ENCODE assay signal across 8 cellular contexts in the genomic region with DNA sequence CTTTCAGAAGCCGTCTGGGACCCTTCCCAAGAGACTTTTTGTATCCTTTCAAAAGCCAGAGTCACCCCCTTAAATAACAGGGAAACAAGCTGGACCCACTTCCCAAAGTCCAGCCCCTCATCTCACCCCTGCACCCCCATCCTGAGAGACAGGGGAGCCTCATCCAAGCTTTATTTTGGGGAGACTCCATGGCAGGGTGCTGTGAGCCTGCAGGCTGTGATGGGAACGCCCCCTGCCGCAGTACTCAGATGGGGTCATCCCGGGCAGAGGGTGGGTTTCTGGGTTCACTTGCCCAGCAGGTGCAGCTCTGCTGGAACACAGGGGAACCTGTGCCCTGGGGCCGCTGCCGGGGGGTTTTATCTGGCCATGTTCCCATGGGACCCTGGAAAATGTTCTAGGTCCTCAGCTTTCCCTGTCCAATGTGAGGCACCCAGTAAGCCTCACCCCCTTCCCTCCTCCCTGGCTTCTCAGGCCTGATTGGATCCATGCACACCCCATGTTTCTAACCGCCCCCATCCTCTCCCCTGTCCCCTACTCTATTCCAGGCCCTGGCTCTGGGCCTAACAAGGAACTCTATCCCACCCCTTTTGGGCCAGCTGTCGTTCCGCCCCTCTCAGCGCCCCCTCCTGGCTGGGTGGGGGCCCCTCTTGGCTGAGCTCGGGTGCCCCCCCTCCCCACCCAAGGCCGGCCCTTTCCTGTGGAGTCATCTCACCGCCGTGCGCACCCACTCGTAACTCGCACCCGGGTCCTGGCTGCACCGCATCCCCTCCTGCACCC. TPM values are rescaled to one million over a fixed set of nuclear protein-coding genes. Genes with fewer than 3 reads are reported as not detected.
A peak's percentile ranks its signal among the peaks of the same experiment; 100 is the strongest.
DNase-seq lines count a peak whose midpoint lies in the region; ATAC-seq and TF ChIP-seq lines count a peak whose summit lies in the region.
"Had no signal": no experiment of that assay in that cellular context is flagged by ENCODE, and none has a peak within 500 bp of the region (broad histone marks: within the 10 kb centered on the region; RNA-seq: fewer than 3 reads in every experiment).

No MANE protein-coding gene starts in this region.

- H3K9ac ChIP-seq in mucosa of rectum (ENCODE audit: low read depth in 1 of 2, low read length in 2 of 2): peak overlapping the region; percentile 68 to 77

- no peak overlapping the region for H3K27ac Mint-ChIP-seq in activated CD8-positive, alpha-beta T cell treated with anti-CD3 and anti-CD28 coated beads, Interleukin-2, amount 10 ng/mL, durations not matched to agents 7 days and 5 days
- H3K27ac Mint-ChIP-seq: activated CD4-positive, alpha-beta T cell treated with anti-CD3 and anti-CD28 coated beads, Interleukin-2, amount 10 ng/mL, durations not matched to agents 24 days and 14 days had no signal

- H3K36me3 Mint-ChIP-seq in activated CD8-positive, alpha-beta T cell treated with anti-CD3 and anti-CD28 coated beads, Interleukin-2, amount 10 ng/mL, durations not matched to agents 7 days and 5 days (ENCODE audit: low read depth): no peaks in the 10 kb centered on the region

- H3K27me3 ChIP-seq in SJCRH30 (no peaks in the 10 kb centered on the region), mucosa of rectum (ENCODE audit: control insufficient read depth in 2 of 2, insufficient read depth in 2 of 2, low read length in 2 of 2) (peaks cover 0 to 2% of the 10 kb centered on the region in 2 donors), upper lobe of right lung (no peaks in the 10 kb centered on the region)

- intact Hi-C loops in upper lobe of right lung (cut with DNase I): no loop called here

- H3K4me1 Mint-ChIP-seq in activated CD8-positive, alpha-beta T cell treated with anti-CD3 and anti-CD28 coated beads, Interleukin-2, amount 10 ng/mL, durations not matched to agents 7 days and 5 days (ENCODE audit: low read depth): no peaks in the 10 kb centered on the region
- H3K4me1 Mint-ChIP-seq: activated CD4-positive, alpha-beta T cell treated with anti-CD3 and anti-CD28 coated beads, Interleukin-2, amount 10 ng/mL, durations not matched to agents 24 days and 14 days had no signal

- CTCF ChIA-PET in activated CD8-positive, alpha-beta T cell treated with anti-CD3 and anti-CD28 coated beads, Interleukin-2, amount 10 ng/mL, durations not matched to agents 7 days and 5 days (lab: Charles Lee): no interaction called here

- no peak for TF ChIP-seq CTCF in fibroblast of the aortic adventitia (IDR thresholded peaks at IDR 0.05; ENCODE audit: insufficient read depth, low read length)
- peak; percentile 41 for TF ChIP-seq CTCF in upper lobe of right lung (IDR thresholded peaks at IDR 0.05)

- no peaks in the 10 kb centered on the region for H3K9me3 ChIP-seq in SJCRH30 (replicated peaks)
- no peaks in the 10 kb centered on the region for H3K9me3 ChIP-seq in mucosa of rectum (ENCODE audit: control insufficient read depth in 2 of 2, low read length in 2 of 2)
- H3K9me3 ChIP-seq in upper lobe of right lung: no peaks in the 10 kb centered on the region

- ATAC-seq in upper lobe of right lung: peak; percentile 40
- ATAC-seq in activated CD8-positive, alpha-beta T cell treated with anti-CD3 and anti-CD28 coated beads, Interleukin-2, amount 10 ng/mL, durations not matched to agents 7 days and 5 days: no peak

- H3K36me3 ChIP-seq in SJCRH30: no peaks in the 10 kb centered on the region
- no peaks in the 10 kb centered on the region for H3K36me3 ChIP-seq in mucosa of rectum (ENCODE audit: control insufficient read depth in 2 of 2, insufficient read depth in 2 of 2, low read length in 2 of 2)
- no peaks in the 10 kb centered on the region for H3K36me3 ChIP-seq in upper lobe of right lung

- DNase-seq in SJCRH30: peak; percentile 32 to 55
- peak; percentile 29 for DNase-seq in fibroblast of the aortic adventitia (ENCODE audit: low read depth)
- peak; percentile 82 for DNase-seq in upper lobe of right lung
- DNase-seq in activated CD8-positive, alpha-beta T cell treated with anti-CD3 and anti-CD28 coated beads, Interleukin-2, amount 10 ng/mL, durations not matched to agents 7 days and 5 days: no peak
- DNase-seq in NCI-H2107 (lab: John Stamatoyannopoulos, UW): no peak
- DNase-seq in GDM1 (lab: John Stamatoyannopoulos, UW): no peak
- DNase-seq: activated CD4-positive, alpha-beta T cell treated with anti-CD3 and anti-CD28 coated beads, Interleukin-2, amount 10 ng/mL, durations not matched to agents 24 days and 14 days had no signal

- peak overlapping the region; percentile 7 for H3K4me3 ChIP-seq in SJCRH30
- peak overlapping the region; percentile 57 for H3K4me3 ChIP-seq in fibroblast of the aortic adventitia (ENCODE audit: low read depth, low read length)
- peak overlapping the region; percentile 58 to 62 for H3K4me3 ChIP-seq in mucosa of rectum (ENCODE audit: low read length in 2 of 2)
- H3K4me3 ChIP-seq in upper lobe of right lung: peak overlapping the region; percentile 62

- H3K9me3 Mint-ChIP-seq in activated CD8-positive, alpha-beta T cell treated with anti-CD3 and anti-CD28 coated beads, Interleukin-2, amount 10 ng/mL, durations not matched to agents 7 days and 5 days (ENCODE audit: insufficient read depth): no peaks in the 10 kb centered on the region
- H3K9me3 Mint-ChIP-seq: activated CD4-positive, alpha-beta T cell treated with anti-CD3 and anti-CD28 coated beads, Interleukin-2, amount 10 ng/mL, durations not matched to agents 24 days and 14 days had no signal

- H3K27ac ChIP-seq in SJCRH30 (no peak overlapping the region), mucosa of rectum (ENCODE audit: low read depth in 2 of 2, low read length in 2 of 2) (peak overlapping the region; percentile 87 to 93), upper lobe of right lung (peak overlapping the region; percentile 91)

- peaks cover 30% of the 10 kb centered on the region for H3K4me1 ChIP-seq in SJCRH30
- peaks cover 31 to 51% of the 10 kb centered on the region in 2 donors for H3K4me1 ChIP-seq in mucosa of rectum (ENCODE audit: control insufficient read depth in 2 of 2, insufficient read depth in 2 of 2, low read length in 2 of 2)
- peaks cover 50% of the 10 kb centered on the region for H3K4me1 ChIP-seq in upper lobe of right lung

- POLR2A ChIA-PET in activated CD8-positive, alpha-beta T cell treated with anti-CD3 and anti-CD28 coated beads, Interleukin-2, amount 10 ng/mL, durations not matched to agents 7 days and 5 days (lab: Charles Lee): no interaction called here

- H3K4me3 Mint-ChIP-seq in activated CD8-positive, alpha-beta T cell treated with anti-CD3 and anti-CD28 coated beads, Interleukin-2, amount 10 ng/mL, durations not matched to agents 7 days and 5 days: no peak overlapping the region
- H3K4me3 Mint-ChIP-seq: activated CD4-positive, alpha-beta T cell treated with anti-CD3 and anti-CD28 coated beads, Interleukin-2, amount 10 ng/mL, durations not matched to agents 24 days and 14 days had no signal

- H3K27me3 Mint-ChIP-seq in activated CD8-positive, alpha-beta T cell treated with anti-CD3 and anti-CD28 coated beads, Interleukin-2, amount 10 ng/mL, durations not matched to agents 7 days and 5 days (ENCODE audit: low read depth): peaks cover 19% of the 10 kb centered on the region

RNA-seq across cellular contexts. Expression of a gene that starts 1.0 kb away (rescaled TPM):
- 2.0 and 4.8 TPM in 2 replicates for total RNA-seq in SJCRH30 (2014; rRNA removed; shearing (Covaris generic))
- 0.49 and 0.99 TPM in 2 replicates for total RNA-seq in fibroblast of the aortic adventitia (ENCODE audit: low replicate concordance)
- total RNA-seq in upper lobe of right lung: 63.1 TPM
- not detected for total RNA-seq in activated CD8-positive, alpha-beta T cell treated with anti-CD3 and anti-CD28 coated beads, Interleukin-2, amount 10 ng/mL, durations not matched to agents 7 days and 5 days
- total RNA-seq: activated CD4-positive, alpha-beta T cell treated with anti-CD3 and anti-CD28 coated beads, Interleukin-2, amount 10 ng/mL, durations not matched to agents 24 days and 14 days had no signal

RNA-seq across cellular contexts. Expression of a gene that starts 49.0 kb away (rescaled TPM):
- total RNA-seq in SJCRH30 (2014; rRNA removed; shearing (Covaris generic)): 97.7 and 98.1 TPM in 2 replicates
- total RNA-seq in fibroblast of the aortic adventitia (ENCODE audit: low replicate concordance) (14.9 and 52.4 TPM in 2 replicates), upper lobe of right lung (50.0 TPM)
- total RNA-seq in activated CD8-positive, alpha-beta T cell treated with anti-CD3 and anti-CD28 coated beads, Interleukin-2, amount 10 ng/mL, durations not matched to agents 7 days and 5 days: 100 to 1,000 TPM; 118 to 126 TPM

Comparison
In these comparisons a context has a peak if more than half of its experiments do, and no peak if none do; other contexts are left out.
1. DNase-seq: peak in SJCRH30 (2 of 2), fibroblast of the aortic adventitia (single experiment) and upper lobe of right lung (single experiment); none in activated CD8-positive, alpha-beta T cell treated with anti-CD3 and anti-CD28 coated beads, Interleukin-2, amount 10 ng/mL, durations not matched to agents 7 days and 5 days (single experiment), NCI-H2107 (single experiment) and GDM1 (single experiment).
2. H3K4me3 ChIP-seq: peak in every context shown above with its lines; median percentile 62 in upper lobe of right lung; 60 in mucosa of rectum; 57 in fibroblast of the aortic adventitia; 7 in SJCRH30.
3. RNA of a gene that starts 1.0 kb away (total RNA-seq): 63.1 TPM in upper lobe of right lung (single experiment); 2.0 to 4.8 TPM in SJCRH30, 0.49 to 0.99 TPM in fibroblast of the aortic adventitia and not detected in activated CD8-positive, alpha-beta T cell treated with anti-CD3 and anti-CD28 coated beads, Interleukin-2, amount 10 ng/mL, durations not matched to agents 7 days and 5 days; every median in the first group is over 10 times any median in the second.